ENCODE assay signal across 30 cellular contexts in the genomic region with DNA sequence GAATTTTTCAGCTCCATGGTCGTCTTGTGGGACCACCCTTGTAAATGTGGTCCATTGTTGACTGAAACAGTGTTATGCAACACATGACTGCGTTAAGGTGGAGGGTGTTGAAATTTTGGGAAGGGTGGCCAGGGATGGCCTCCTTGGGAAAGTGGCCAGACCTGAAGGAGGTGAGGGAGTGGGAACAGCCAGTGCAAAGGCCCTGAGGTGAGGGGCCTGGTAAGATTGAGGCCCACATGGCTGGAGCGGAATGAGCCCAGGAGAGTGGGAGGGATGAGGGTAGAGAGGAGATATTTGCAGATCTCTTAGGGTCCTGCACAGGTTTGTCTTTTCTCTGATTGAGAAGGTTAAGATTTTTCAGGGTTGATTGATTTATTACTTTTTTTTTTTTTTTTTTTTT. TPM values are rescaled to one million over a fixed set of nuclear protein-coding genes. Genes with fewer than 3 reads are reported as not detected.
"Had no signal": no experiment of that assay in that cellular context is flagged by ENCODE, and none has a peak within 500 bp of the region (broad histone marks: within the 10 kb centered on the region; RNA-seq: fewer than 3 reads in every experiment).

No MANE protein-coding gene starts in this region.

- H3K9me3 ChIP-seq: lower lobe of right lung, thyroid gland had no signal

- H3K36me3 ChIP-seq: lower lobe of right lung, thyroid gland, WERI-Rb-1 had no signal

- H3K27ac ChIP-seq: cardiac muscle cell, epithelial cell of prostate, lower lobe of right lung, thyroid gland, WERI-Rb-1 had no signal

- H3K4me3 ChIP-seq: cardiac muscle cell, lower lobe of right lung, smooth muscle cell, thyroid gland had no signal

- H3K27me3 Mint-ChIP-seq: activated naive CD8-positive, alpha-beta T cell treated with anti-CD3 and anti-CD28 coated beads for 36 hours; naive thymus-derived CD4-positive, alpha-beta T cell had no signal

- H3K4me3 Mint-ChIP-seq: activated naive CD8-positive, alpha-beta T cell treated with anti-CD3 and anti-CD28 coated beads for 36 hours; activated T-cell treated with anti-CD3 and anti-CD28 coated beads, Interleukin-2, amount 50 U/mL, for 4 hours; endodermal cell; naive thymus-derived CD4-positive, alpha-beta T cell; neural crest cell; T-helper 2 cell treated with Interferon-gamma antibody and Interleukin-4, amounts not matched to agents 5 μg/mL and 100 μg/mL, for 36 hours had no signal

- H3K27me3 ChIP-seq: cardiac muscle cell, thyroid gland had no signal

- H3K27ac Mint-ChIP-seq: activated naive CD8-positive, alpha-beta T cell treated with anti-CD3 and anti-CD28 coated beads for 36 hours; activated T-helper 2 cell treated with anti-CD3 and anti-CD28 coated beads, Interferon-gamma antibody, Interleukin-2, Interleukin-4, amounts not matched to agents 10 μg/mL and 5 μg/mL and 100 μg/mL, durations not matched to agents 14 hours and 24 hours and 36 hours; endodermal cell; naive thymus-derived CD4-positive, alpha-beta T cell; T-helper 2 cell treated with Interferon-gamma antibody and Interleukin-4, amounts not matched to agents 5 μg/mL and 100 μg/mL, for 36 hours had no signal

- H3K9me3 Mint-ChIP-seq: activated naive CD8-positive, alpha-beta T cell treated with anti-CD3 and anti-CD28 coated beads for 36 hours; activated T-cell treated with anti-CD3 and anti-CD28 coated beads, Interleukin-2, amount 50 U/mL, for 4 hours; activated T-helper 2 cell treated with anti-CD3 and anti-CD28 coated beads, Interferon-gamma antibody, Interleukin-2, Interleukin-4, amounts not matched to agents 10 μg/mL and 5 μg/mL and 100 μg/mL, durations not matched to agents 14 hours and 24 hours and 36 hours; neural crest cell; T-helper 2 cell treated with Interferon-gamma antibody and Interleukin-4, amounts not matched to agents 5 μg/mL and 100 μg/mL, for 36 hours had no signal

- H3K4me2 ChIP-seq: smooth muscle cell had no signal

- ATAC-seq: activated T-cell treated with anti-CD3 and anti-CD28 coated beads, Interleukin-2, amount 50 U/mL, for 4 hours; left lobe of liver; lower lobe of right lung; naive thymus-derived CD4-positive, alpha-beta T cell; sciatic nerve had no signal

- DNase-seq: activated CD8-positive, alpha-beta memory T cell treated with anti-CD3 and anti-CD28 coated beads for 24 hours; activated CD8-positive, alpha-beta memory T cell treated with anti-CD3 and anti-CD28 coated beads, Interleukin-2, amount 50 U/mL, for 4 hours; activated naive CD4-positive, alpha-beta T cell; activated naive CD8-positive, alpha-beta T cell treated with anti-CD3 and anti-CD28 coated beads for 36 hours; activated T-cell treated with anti-CD3 and anti-CD28 coated beads, Interleukin-2, amount 50 U/mL, for 4 hours; cortex of kidney; endodermal cell; kidney; lower lobe of right lung; naive thymus-derived CD4-positive, alpha-beta T cell; occipital lobe; stimulated activated CD4-positive, alpha-beta T cell treated with anti-CD3 and anti-CD28 coated beads, Interleukin-2, amount 100 ng/mL, for 48 hours; stimulated activated CD8-positive, alpha-beta memory T cell treated with anti-CD3 and anti-CD28 coated beads, Interleukin-4, amount 100 ng/mL, for 48 hours; stimulated activated naive CD4-positive, alpha-beta T cell treated with Interleukin-2 at 50 U/mL for 16 hours; substantia nigra; thyroid gland; WERI-Rb-1 had no signal

RNA-seq across cellular contexts. Expression of gene WDR87, which starts 18.8 kb away (rescaled TPM):
- total RNA-seq: activated naive CD8-positive, alpha-beta T cell treated with anti-CD3 and anti-CD28 coated beads for 36 hours; activated T-cell treated with anti-CD3 and anti-CD28 coated beads, Interleukin-2, amount 50 U/mL, for 4 hours; activated T-helper 2 cell treated with anti-CD3 and anti-CD28 coated beads, Interferon-gamma antibody, Interleukin-2, Interleukin-4, amounts not matched to agents 10 μg/mL and 5 μg/mL and 100 μg/mL, durations not matched to agents 14 hours and 24 hours and 36 hours; cardiac muscle cell; cerebellum; endodermal cell; fibroblast of villous mesenchyme; kidney; left lobe of liver; lower lobe of right lung; mesenteric fat pad; mucosa of gallbladder; naive thymus-derived CD4-positive, alpha-beta T cell; neural crest cell; occipital lobe; sciatic nerve; smooth muscle cell; ureter had no signal
